Comparison of ENCODE assay signal across 25 cellular contexts in genomic region chr9:103068666-103069207, GRCh38.
"Had no signal": no experiment of that assay in that cellular context is flagged by ENCODE, and none has a peak within 500 bp of the region (broad histone marks: within the 10 kb centered on the region; RNA-seq: fewer than 3 reads in every experiment).

No MANE protein-coding gene starts in this region.

- H3K27me3 ChIP-seq: foreskin keratinocyte, right lobe of liver, transverse colon had no signal

- H3K4me3 ChIP-seq: lower lobe of right lung, right lobe of liver, smooth muscle cell, transverse colon had no signal

- H3K36me3 ChIP-seq: lower lobe of right lung, right lobe of liver, transverse colon had no signal

- H3K9me3 ChIP-seq: lower lobe of right lung, right lobe of liver, transverse colon had no signal

- DNase-seq: activated B cell treated with CpG ODN at 0.5 μM for 24 hours; activated CD4-positive, alpha-beta T cell treated with anti-CD3 and anti-CD28 coated beads for 36 hours; activated CD4-positive, alpha-beta T cell treated with anti-CD3 and anti-CD28 coated beads, Interleukin-2, amount 50 U/mL, for 4 hours; activated CD8-positive, alpha-beta memory T cell treated with anti-CD3 and anti-CD28 coated beads for 24 hours; activated CD8-positive, alpha-beta memory T cell treated with anti-CD3 and anti-CD28 coated beads, Interleukin-2, amount 50 U/mL, for 4 hours; activated naive CD4-positive, alpha-beta T cell; activated naive CD8-positive, alpha-beta T cell treated with anti-CD3 and anti-CD28 coated beads for 36 hours; activated T-cell treated with anti-CD3 and anti-CD28 coated beads, Interleukin-2, amount 50 U/mL, for 24 hours; amniotic stem cell; cerebellar nuclear complex; cortex of kidney; foreskin keratinocyte; immature natural killer cell; lower lobe of right lung; naive B cell; occipital lobe; right lobe of liver; stimulated activated CD4-positive, alpha-beta T cell treated with anti-CD3 and anti-CD28 coated beads, Interleukin-15, amount 100 ng/mL, for 24 hours; stimulated activated CD8-positive, alpha-beta memory T cell treated with anti-CD3 and anti-CD28 coated beads, Interleukin-4, amount 100 ng/mL, for 48 hours; stimulated activated naive B cell treated with anti-CD40 and anti-IgM and Interleukin-4, amounts not matched to agents 10 μg/mL and 1 μg/mL and 100 μg/mL, for 72 hours; T-helper 9 cell; transverse colon had no signal

- ATAC-seq: activated CD4-positive, alpha-beta T cell treated with anti-CD3 and anti-CD28 coated beads for 36 hours; activated T-helper 17 cell treated with anti-CD3 and anti-CD28 coated beads, Interleukin-2, amount 50 U/mL, for 72 hours; foreskin keratinocyte; left lobe of liver; lower lobe of right lung; right lobe of liver; stimulated activated naive B cell treated with anti-CD40 and anti-IgM and Interleukin-4, amounts not matched to agents 10 μg/mL and 1 μg/mL and 100 μg/mL, for 72 hours had no signal

- H3K4me1 ChIP-seq: foreskin keratinocyte, lower lobe of right lung, right lobe of liver, transverse colon had no signal

- H3K27ac ChIP-seq: foreskin keratinocyte, lower lobe of right lung, right lobe of liver, transverse colon had no signal

- H3K4me2 ChIP-seq: smooth muscle cell had no signal
